In the genomic region with DNA sequence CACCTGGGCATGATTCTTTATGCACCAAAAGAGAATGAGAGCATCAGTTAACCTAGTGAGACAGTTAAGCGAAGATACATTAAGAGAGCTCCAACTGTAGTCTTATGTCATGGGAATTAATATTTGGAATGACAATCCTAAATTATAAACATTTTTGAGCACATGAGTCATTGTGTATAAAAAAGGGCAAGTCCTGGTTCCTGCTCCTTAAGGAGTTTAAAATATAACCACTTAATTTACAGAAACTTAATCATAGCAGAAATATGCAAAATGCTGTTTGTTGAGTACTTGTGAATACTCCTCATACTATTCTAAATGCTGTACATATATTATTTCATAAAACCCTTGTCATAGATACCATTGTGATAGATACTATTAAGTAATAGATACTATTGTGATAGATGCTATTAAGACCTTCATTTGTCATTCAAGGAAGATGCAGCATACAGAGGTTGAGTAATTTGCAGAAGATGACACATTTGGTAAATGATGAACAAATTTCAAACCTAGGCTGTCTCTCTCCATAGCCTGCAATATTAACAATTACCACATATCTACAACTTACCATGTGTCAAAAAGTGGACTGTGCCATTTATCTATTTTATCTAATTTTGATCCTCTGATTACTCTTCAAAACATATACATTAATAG, we compare ENCODE assay signal across 1 cellular context.
TF ChIP-seq lines count a peak whose summit lies in the region.

No MANE protein-coding gene starts in this region.

TF ChIP-seq in HepG2, 621 proteins besides CTCF, POLR2A, EP300 and RAD21 (continued from another document):
- TF ChIP-seq, protein P1, sequence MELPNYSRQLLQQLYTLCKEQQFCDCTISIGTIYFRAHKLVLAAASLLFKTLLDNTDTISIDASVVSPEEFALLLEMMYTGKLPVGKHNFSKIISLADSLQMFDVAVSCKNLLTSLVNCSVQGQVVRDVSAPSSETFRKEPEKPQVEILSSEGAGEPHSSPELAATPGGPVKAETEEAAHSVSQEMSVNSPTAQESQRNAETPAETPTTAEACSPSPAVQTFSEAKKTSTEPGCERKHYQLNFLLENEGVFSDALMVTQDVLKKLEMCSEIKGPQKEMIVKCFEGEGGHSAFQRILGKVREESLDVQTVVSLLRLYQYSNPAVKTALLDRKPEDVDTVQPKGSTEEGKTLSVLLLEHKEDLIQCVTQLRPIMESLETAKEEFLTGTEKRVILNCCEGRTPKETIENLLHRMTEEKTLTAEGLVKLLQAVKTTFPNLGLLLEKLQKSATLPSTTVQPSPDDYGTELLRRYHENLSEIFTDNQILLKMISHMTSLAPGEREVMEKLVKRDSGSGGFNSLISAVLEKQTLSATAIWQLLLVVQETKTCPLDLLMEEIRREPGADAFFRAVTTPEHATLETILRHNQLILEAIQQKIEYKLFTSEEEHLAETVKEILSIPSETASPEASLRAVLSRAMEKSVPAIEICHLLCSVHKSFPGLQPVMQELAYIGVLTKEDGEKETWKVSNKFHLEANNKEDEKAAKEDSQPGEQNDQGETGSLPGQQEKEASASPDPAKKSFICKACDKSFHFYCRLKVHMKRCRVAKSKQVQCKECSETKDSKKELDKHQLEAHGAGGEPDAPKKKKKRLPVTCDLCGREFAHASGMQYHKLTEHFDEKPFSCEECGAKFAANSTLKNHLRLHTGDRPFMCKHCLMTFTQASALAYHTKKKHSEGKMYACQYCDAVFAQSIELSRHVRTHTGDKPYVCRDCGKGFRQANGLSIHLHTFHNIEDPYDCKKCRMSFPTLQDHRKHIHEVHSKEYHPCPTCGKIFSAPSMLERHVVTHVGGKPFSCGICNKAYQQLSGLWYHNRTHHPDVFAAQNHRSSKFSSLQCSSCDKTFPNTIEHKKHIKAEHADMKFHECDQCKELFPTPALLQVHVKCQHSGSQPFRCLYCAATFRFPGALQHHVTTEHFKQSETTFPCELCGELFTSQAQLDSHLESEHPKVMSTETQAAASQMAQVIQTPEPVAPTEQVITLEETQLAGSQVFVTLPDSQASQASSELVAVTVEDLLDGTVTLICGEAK (IDR thresholded peaks at IDR 0.05): no peak
- TF ChIP-seq, protein P1 (CRISPR knock-in tag; IDR thresholded peaks at IDR 0.05): no peak
- TF ChIP-seq, protein P2, sequence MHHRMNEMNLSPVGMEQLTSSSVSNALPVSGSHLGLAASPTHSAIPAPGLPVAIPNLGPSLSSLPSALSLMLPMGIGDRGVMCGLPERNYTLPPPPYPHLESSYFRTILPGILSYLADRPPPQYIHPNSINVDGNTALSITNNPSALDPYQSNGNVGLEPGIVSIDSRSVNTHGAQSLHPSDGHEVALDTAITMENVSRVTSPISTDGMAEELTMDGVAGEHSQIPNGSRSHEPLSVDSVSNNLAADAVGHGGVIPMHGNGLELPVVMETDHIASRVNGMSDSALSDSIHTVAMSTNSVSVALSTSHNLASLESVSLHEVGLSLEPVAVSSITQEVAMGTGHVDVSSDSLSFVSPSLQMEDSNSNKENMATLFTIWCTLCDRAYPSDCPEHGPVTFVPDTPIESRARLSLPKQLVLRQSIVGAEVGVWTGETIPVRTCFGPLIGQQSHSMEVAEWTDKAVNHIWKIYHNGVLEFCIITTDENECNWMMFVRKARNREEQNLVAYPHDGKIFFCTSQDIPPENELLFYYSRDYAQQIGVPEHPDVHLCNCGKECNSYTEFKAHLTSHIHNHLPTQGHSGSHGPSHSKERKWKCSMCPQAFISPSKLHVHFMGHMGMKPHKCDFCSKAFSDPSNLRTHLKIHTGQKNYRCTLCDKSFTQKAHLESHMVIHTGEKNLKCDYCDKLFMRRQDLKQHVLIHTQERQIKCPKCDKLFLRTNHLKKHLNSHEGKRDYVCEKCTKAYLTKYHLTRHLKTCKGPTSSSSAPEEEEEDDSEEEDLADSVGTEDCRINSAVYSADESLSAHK (CRISPR knock-in tag; IDR thresholded peaks at IDR 0.05; ENCODE audit: borderline replicate concordance): no peak
- TF ChIP-seq PCBP1 (IDR thresholded peaks at IDR 0.05; ENCODE audit: borderline replicate concordance, low read depth, low read length) (no peak), ZZZ3 (CRISPR knock-in tag; IDR thresholded peaks at IDR 0.05; ENCODE audit: borderline replicate concordance) (no peak), SRF (IDR thresholded peaks at IDR 0.05; ENCODE audit: low read depth, low read length) (no peak), ZNF83 (CRISPR knock-in tag; IDR thresholded peaks at IDR 0.05; ENCODE audit: borderline replicate concordance) (no peak)
- TF ChIP-seq, protein P3, sequence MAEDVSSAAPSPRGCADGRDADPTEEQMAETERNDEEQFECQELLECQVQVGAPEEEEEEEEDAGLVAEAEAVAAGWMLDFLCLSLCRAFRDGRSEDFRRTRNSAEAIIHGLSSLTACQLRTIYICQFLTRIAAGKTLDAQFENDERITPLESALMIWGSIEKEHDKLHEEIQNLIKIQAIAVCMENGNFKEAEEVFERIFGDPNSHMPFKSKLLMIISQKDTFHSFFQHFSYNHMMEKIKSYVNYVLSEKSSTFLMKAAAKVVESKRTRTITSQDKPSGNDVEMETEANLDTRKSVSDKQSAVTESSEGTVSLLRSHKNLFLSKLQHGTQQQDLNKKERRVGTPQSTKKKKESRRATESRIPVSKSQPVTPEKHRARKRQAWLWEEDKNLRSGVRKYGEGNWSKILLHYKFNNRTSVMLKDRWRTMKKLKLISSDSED (CRISPR knock-in tag; IDR thresholded peaks at IDR 0.05): no peak
